Comparison of ENCODE assay signal across 10 cellular contexts in genomic region chr2:36478999-36479398, GRCh38.
DNase-seq lines count a peak whose midpoint lies in the region; ATAC-seq and TF ChIP-seq lines count a peak whose summit lies in the region.
"Had no signal": no experiment of that assay in that cellular context is flagged by ENCODE, and none has a peak within 500 bp of the region (broad histone marks: within the 10 kb centered on the region; RNA-seq: fewer than 3 reads in every experiment).

No MANE protein-coding gene starts in this region.

- H3K9me3 ChIP-seq in RWPE2 (ENCODE audit: severe bottlenecking) (peaks cover 14% of the 10 kb centered on the region), hepatocyte (ENCODE audit: low read depth) (peaks cover 17% of the 10 kb centered on the region), subcutaneous abdominal adipose tissue (ENCODE audit: control insufficient read depth in 5 of 5, low read length in 5 of 5) (peaks cover 0 to 26% (median 13%) of the 10 kb centered on the region in 5 donors), suprapubic skin (peaks cover 7% of the 10 kb centered on the region)

- peak overlapping the region; percentile 73 for H3K27ac ChIP-seq in HL-60 (replicated peaks)
- peak overlapping the region; percentile 97 for H3K27ac ChIP-seq in RWPE2 (ENCODE audit: poor library complexity, severe bottlenecking)
- H3K27ac ChIP-seq in hepatocyte: peak overlapping the region; percentile 57
- peak overlapping the region; percentile 49 for H3K27ac ChIP-seq in subcutaneous abdominal adipose tissue (ENCODE audit: low read depth, low read length)
- no peak overlapping the region for H3K27ac ChIP-seq in suprapubic skin

- TF ChIP-seq EP300 in suprapubic skin (IDR thresholded peaks at IDR 0.05): no peak

- peaks cover 51% of the 10 kb centered on the region for H3K4me1 ChIP-seq in RWPE2 (ENCODE audit: insufficient read depth, poor library complexity, severe bottlenecking)
- H3K4me1 ChIP-seq in hepatocyte (ENCODE audit: insufficient read depth): peaks cover 18% of the 10 kb centered on the region
- H3K4me1 ChIP-seq in subcutaneous abdominal adipose tissue (ENCODE audit: control insufficient read depth in 5 of 5, insufficient read depth in 5 of 5, low read length in 5 of 5): peaks cover 3 to 32% (median 29%) of the 10 kb centered on the region in 5 donors
- H3K4me1 ChIP-seq in suprapubic skin: no peaks in the 10 kb centered on the region

- H3K4me3 ChIP-seq in HL-60 (replicated peaks; ENCODE audit: insufficient read depth, low read length) (no peak overlapping the region), RWPE2 (ENCODE audit: severe bottlenecking) (no peak overlapping the region), hepatocyte (no peak overlapping the region), subcutaneous abdominal adipose tissue (ENCODE audit: low read depth in 1 of 5, low read length in 5 of 5) (no peak overlapping the region), suprapubic skin (no peak overlapping the region)
- H3K4me3 ChIP-seq: mucosa of descending colon had no signal

- WGBS in hepatocyte (ENCODE audit: low lambda C conversion rate, missing lambda C conversion rate): 82% methylated on average over 4 of the region's 4 CpGs
- WGBS in suprapubic skin: 43% methylated on average over 4 of the region's 4 CpGs

- H3K36me3 ChIP-seq in RWPE2 (ENCODE audit: low read depth): peaks cover 95% of the 10 kb centered on the region
- H3K36me3 ChIP-seq in hepatocyte (replicated peaks; ENCODE audit: insufficient read depth, low read depth): no peaks in the 10 kb centered on the region
- peaks cover 40 to 59% (median 51%) of the 10 kb centered on the region in 5 donors for H3K36me3 ChIP-seq in subcutaneous abdominal adipose tissue (ENCODE audit: control insufficient read depth in 5 of 5, insufficient read depth in 5 of 5, low read length in 5 of 5)
- peaks cover 53% of the 10 kb centered on the region for H3K36me3 ChIP-seq in suprapubic skin

- H3K79me2 ChIP-seq in hepatocyte: peaks cover 3% of the 10 kb centered on the region

- ATAC-seq in RWPE2 (ENCODE audit: low read depth) (no peak), GM21528 (IDR thresholded peaks at IDR 0.05; ENCODE audit: low FRiP score, unreplicated experiment) (no peak)
- ATAC-seq: stimulated activated naive CD8-positive, alpha-beta T cell treated with anti-CD3 and anti-CD28 coated beads, Interleukin-15, amount 100 ng/mL, for 72 hours had no signal

- H4K20me1 ChIP-seq in hepatocyte (ENCODE audit: insufficient read depth, poor library complexity, severe bottlenecking): no peaks in the 10 kb centered on the region

- H3K9ac ChIP-seq in subcutaneous abdominal adipose tissue (ENCODE audit: low read length in 5 of 5): no peak overlapping the region

- TF ChIP-seq POLR2A in suprapubic skin (IDR thresholded peaks at IDR 0.05): no peak

- H2AFZ ChIP-seq in hepatocyte: no peak overlapping the region

- H3K27me3 ChIP-seq in HL-60 (ENCODE audit: insufficient read depth, poor library complexity, severe bottlenecking) (no peaks in the 10 kb centered on the region), RWPE2 (ENCODE audit: insufficient read depth, poor library complexity, severe bottlenecking) (no peaks in the 10 kb centered on the region), hepatocyte (no peaks in the 10 kb centered on the region), subcutaneous abdominal adipose tissue (ENCODE audit: control insufficient read depth in 5 of 5, insufficient read depth in 4 of 5, low read length in 5 of 5) (no peaks in the 10 kb centered on the region), suprapubic skin (no peaks in the 10 kb centered on the region)

- H3K4me2 ChIP-seq in hepatocyte: no peak overlapping the region

- peak in 1 of 2 experiments; percentile 70 for DNase-seq in HL-60 (ENCODE audit: low read depth in 1 of 2, low spot score in 1 of 2)
- no peak for DNase-seq in RWPE2 (ENCODE audit: low spot score)
- DNase-seq in hepatocyte (ENCODE audit: low spot score): no peak
- DNase-seq in HPDE6-E6E7 (ENCODE audit: extremely low spot score): no peak
- no peak for DNase-seq in suprapubic skin (ENCODE audit: low spot score in 2 of 2)
- DNase-seq: NCI-H1694 treated with DMSO at 0.1 percent for 48 hours; stimulated activated naive CD8-positive, alpha-beta T cell treated with anti-CD3 and anti-CD28 coated beads, Interleukin-15, amount 100 ng/mL, for 72 hours had no signal

- H3K9me2 ChIP-seq in hepatocyte (replicated peaks; ENCODE audit: insufficient read depth): no peaks in the 10 kb centered on the region

- no peak for TF ChIP-seq CTCF in HL-60 (IDR thresholded peaks at IDR 0.05; ENCODE audit: insufficient read depth, low read length)
- TF ChIP-seq CTCF in RWPE2 (IDR thresholded peaks at IDR 0.05; ENCODE audit: poor library complexity, severe bottlenecking): no peak
- TF ChIP-seq CTCF in hepatocyte (IDR thresholded peaks at IDR 0.05; ENCODE audit: poor library complexity): no peak
- TF ChIP-seq CTCF in suprapubic skin (IDR thresholded peaks at IDR 0.05): no peak
